Comparison of ENCODE assay signal across 24 cellular contexts in the genomic region with DNA sequence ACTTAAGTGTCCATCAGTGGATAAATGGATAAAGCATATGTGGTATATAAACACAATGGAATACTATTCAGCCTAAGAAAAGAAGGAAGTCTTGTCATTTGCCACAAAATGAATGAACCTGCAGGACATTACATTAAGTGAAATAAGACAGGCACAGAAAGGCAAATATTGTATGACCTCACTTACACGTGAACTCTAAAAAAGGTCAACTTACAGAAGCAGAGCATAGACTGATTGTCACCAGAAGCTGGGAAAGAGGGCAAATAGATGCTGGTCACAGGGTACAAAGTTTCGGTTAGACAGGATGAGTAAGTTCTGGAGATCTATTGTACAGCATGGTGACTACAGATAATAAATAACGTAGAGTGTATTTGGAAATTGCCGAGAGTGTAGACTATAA.
"Had no signal": no experiment of that assay in that cellular context is flagged by ENCODE, and none has a peak within 500 bp of the region (broad histone marks: within the 10 kb centered on the region; RNA-seq: fewer than 3 reads in every experiment).

No MANE protein-coding gene starts in this region.

- DNase-seq: activated B cell treated with CpG ODN at 0.5 μM for 24 hours; activated CD4-positive, alpha-beta memory T cell treated with anti-CD3 and anti-CD28 coated beads, Interleukin-2, amount 10 ng/mL, durations not matched to agents 7 days and 5 days; activated CD4-positive, alpha-beta T cell treated with anti-CD3 and anti-CD28 coated beads for 1 hour; activated CD4-positive, alpha-beta T cell treated with anti-CD3 and anti-CD28 coated beads for 36 hours; activated CD4-positive, alpha-beta T cell treated with anti-CD3 and anti-CD28 coated beads for 48 hours; activated CD4-positive, alpha-beta T cell treated with anti-CD3 and anti-CD28 coated beads, Interleukin-2, amount 10 ng/mL, durations not matched to agents 7 days and 5 days; activated CD4-positive, alpha-beta T cell treated with anti-CD3 and anti-CD28 coated beads, Interleukin-2, amount 50 U/mL, for 48 hours; activated CD8-positive, alpha-beta memory T cell treated with anti-CD3 and anti-CD28 coated beads for 24 hours; activated CD8-positive, alpha-beta memory T cell treated with anti-CD3 and anti-CD28 coated beads, Interleukin-2, amount 10 ng/mL, durations not matched to agents 7 days and 5 days; activated CD8-positive, alpha-beta memory T cell treated with anti-CD3 and anti-CD28 coated beads, Interleukin-2, amount 50 U/mL, for 48 hours; activated CD8-positive, alpha-beta T cell treated with anti-CD3 and anti-CD28 coated beads, Interleukin-2, amount 10 ng/mL, durations not matched to agents 7 days and 5 days; activated effector memory CD4-positive, alpha-beta T cell treated with Interleukin-2 at 50 U/mL for 16 hours; activated gamma-delta T cell; activated naive CD4-positive, alpha-beta T cell treated with anti-CD3 and anti-CD28 coated beads, Interleukin-2, amount 10 ng/mL, durations not matched to agents 7 days and 5 days; activated naive CD4-positive, alpha-beta T cell treated with Interleukin-2 at 50 U/mL for 16 hours; activated naive CD8-positive, alpha-beta T cell treated with anti-CD3 and anti-CD28 coated beads, Interleukin-2, amount 10 ng/mL, durations not matched to agents 7 days and 5 days; activated naive CD8-positive, alpha-beta T cell treated with anti-CD3 and anti-CD28 coated beads, Interleukin-2, amount 50 U/mL, for 24 hours; activated T-cell treated with anti-CD3 and anti-CD28 coated beads, Interleukin-2, amount 50 U/mL, for 24 hours; activated T-cell treated with anti-CD3 and anti-CD28 coated beads, Interleukin-2, amount 50 U/mL, for 48 hours; amygdala; anterior cingulate cortex; caudate nucleus; T-helper 2 cell; T-helper 9 cell had no signal
